In the genomic region with DNA sequence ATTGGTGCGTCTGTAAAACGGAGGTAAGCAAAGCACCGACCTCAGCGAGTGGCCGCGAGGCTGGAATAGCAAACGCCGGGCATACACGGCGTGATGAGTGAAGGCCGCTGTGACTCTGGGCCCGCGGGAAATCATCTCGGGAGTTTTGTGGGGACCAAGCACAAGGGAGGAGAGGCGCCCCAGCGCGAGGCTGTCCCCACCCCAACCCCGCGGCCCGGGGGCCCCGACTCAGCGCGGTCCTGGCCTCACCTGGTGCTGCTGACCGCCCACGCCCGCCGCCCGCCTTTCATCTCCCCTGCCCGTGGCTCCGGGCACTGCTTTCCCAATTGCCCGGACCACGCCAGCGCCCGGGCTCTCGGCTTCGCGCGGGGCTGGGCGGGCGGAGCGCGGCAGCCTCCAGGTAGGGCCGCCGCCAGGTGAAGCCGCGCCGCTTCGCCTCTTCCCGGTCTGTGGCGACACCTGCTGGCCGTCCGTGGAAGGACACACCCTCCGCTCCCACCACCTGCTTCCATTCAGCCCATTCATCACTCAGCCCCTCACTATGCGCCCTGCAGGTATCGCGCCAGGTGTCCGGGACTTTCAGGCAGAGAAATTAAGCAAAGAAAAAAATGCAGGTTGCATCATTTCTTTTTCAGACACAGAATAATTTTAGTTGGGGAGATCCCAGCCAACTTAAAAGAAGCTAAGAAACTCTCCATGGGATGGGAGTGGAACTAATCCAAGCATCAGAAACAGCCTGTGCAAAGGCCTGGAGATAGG, we compare ENCODE assay signal across 8 cellular contexts.
DNase-seq lines count a peak whose midpoint lies in the region; ATAC-seq and TF ChIP-seq lines count a peak whose summit lies in the region.

No MANE protein-coding gene starts in this region.

- peak overlapping the region; percentile 30 for H3K4me3 ChIP-seq in RWPE2 (ENCODE audit: severe bottlenecking)

- intact Hi-C loops in left ventricle myocardium superior (cut with micrococcal nuclease) = loop anchor here (5.0 to 10.0 kb wide), 2 partner anchors 162 to 1255 kb away; no protein-coding TSS in a partner anchor

- no peaks in the 10 kb centered on the region for H3K9me3 ChIP-seq in RWPE2 (ENCODE audit: severe bottlenecking)

- H3K27me3 ChIP-seq in RWPE2 (ENCODE audit: insufficient read depth, poor library complexity, severe bottlenecking) = no peaks in the 10 kb centered on the region

- no peaks in the 10 kb centered on the region for H3K4me1 ChIP-seq in RWPE2 (ENCODE audit: insufficient read depth, poor library complexity, severe bottlenecking)

- ATAC-seq in RWPE2 (ENCODE audit: low read depth) = peak; percentile 94
- ATAC-seq in left ventricle myocardium superior = peak; percentile 82

- peak; percentile 93 for TF ChIP-seq CTCF in RWPE2 (IDR thresholded peaks at IDR 0.05; ENCODE audit: poor library complexity, severe bottlenecking)

- H3K27ac ChIP-seq in RWPE2 (ENCODE audit: poor library complexity, severe bottlenecking) = no peak overlapping the region

- DNase-seq in NCI-H82 (lab: John Stamatoyannopoulos, UW) = peak; percentile 61
- DNase-seq in NCI-H82 treated with DMSO at 0.1 percent for 48 hours (lab: John Stamatoyannopoulos, UW; ENCODE audit: unreplicated experiment) = no peak
- DNase-seq in HK-2 (ENCODE audit: unreplicated experiment) = peak; percentile 68
- DNase-seq in RWPE2 (ENCODE audit: low spot score) = no peak
- DNase-seq in activated naive CD4-positive, alpha-beta T cell treated with anti-CD3 and anti-CD28 coated beads, Interleukin-2, amount 50 U/mL, for 16 hours = peak; percentile 73
- peak; percentile 72 for DNase-seq in left ventricle myocardium superior
- peak; percentile 79 for DNase-seq in retina
- DNase-seq in NCI-H446 treated with DMSO at 0.1 percent for 48 hours (lab: John Stamatoyannopoulos, UW) = no peak

- no peaks in the 10 kb centered on the region for H3K36me3 ChIP-seq in RWPE2 (ENCODE audit: low read depth)

Comparison
In these comparisons a context has a peak if more than half of its experiments do, and no peak if none do; other contexts are left out.
1. DNase-seq: peak in NCI-H82 (single experiment), HK-2 (single experiment), activated naive CD4-positive, alpha-beta T cell treated with anti-CD3 and anti-CD28 coated beads, Interleukin-2, amount 50 U/mL, for 16 hours (single experiment), left ventricle myocardium superior (single experiment) and retina (single experiment); none in NCI-H82 treated with DMSO at 0.1 percent for 48 hours (single experiment), RWPE2 (single experiment) and NCI-H446 treated with DMSO at 0.1 percent for 48 hours (single experiment).